1 cellular context compared by ENCODE assay signal in genomic region chr5:179209359-179210150, GRCh38.
TF ChIP-seq lines count a peak whose summit lies in the region.

No MANE protein-coding gene starts in this region.

TF ChIP-seq in GM23338, 12 proteins besides CTCF, POLR2A, EP300 and RAD21 (continued from another document):
- TF ChIP-seq ZNF462 (CRISPR knock-in tag; IDR thresholded peaks at IDR 0.05) (no peak), JUNB (IDR thresholded peaks at IDR 0.05; ENCODE audit: unreplicated experiment) (no peak), EZH2phosphoT487 (IDR thresholded peaks at IDR 0.05; ENCODE audit: unreplicated experiment) (no peak), EZH2 (IDR thresholded peaks at IDR 0.05; ENCODE audit: low read depth, unreplicated experiment) (no peak), ETS1 (IDR thresholded peaks at IDR 0.05) (no peak), CREB1 (CRISPR knock-in tag; IDR thresholded peaks at IDR 0.05; ENCODE audit: low read depth) (no peak)
TF ChIP-seq in GM23338: peak in this region for 0.
